6 cellular contexts compared by ENCODE assay signal in the genomic region with DNA sequence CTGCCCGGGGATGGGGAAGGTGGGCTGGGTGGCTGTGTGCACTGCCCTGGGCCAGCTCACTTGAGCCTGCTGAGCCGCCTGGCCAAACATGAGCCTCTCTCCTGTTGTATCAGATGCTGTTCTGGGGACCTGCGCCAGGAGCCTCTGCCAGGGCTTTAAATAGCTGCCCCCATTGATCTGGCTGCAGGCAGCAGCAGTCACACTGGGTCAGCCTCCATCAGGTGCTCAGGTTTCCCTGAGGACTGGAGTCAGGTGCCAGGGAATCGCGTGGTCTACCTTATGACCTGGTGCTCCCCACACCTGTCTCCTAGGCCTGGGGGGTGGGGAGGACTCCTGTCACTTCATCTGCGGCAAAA. TPM values are rescaled to one million over a fixed set of nuclear protein-coding genes. Genes with fewer than 3 reads are reported as not detected.
A peak's percentile ranks its signal among the peaks of the same experiment; 100 is the strongest.
DNase-seq lines count a peak whose midpoint lies in the region; ATAC-seq lines count a peak whose summit lies in the region.

No MANE protein-coding gene starts in this region.

- H3K27ac ChIP-seq in SK-N-MC = peak overlapping the region; percentile 79; the same call in 1 of the 2 replicates

- peaks cover 61 to 75% of the 10 kb centered on the region in 2 donors for H3K4me1 Mint-ChIP-seq in immature natural killer cell

- H3K27me3 Mint-ChIP-seq in immature natural killer cell (ENCODE audit: low read depth in 3 of 3) = peaks cover 2 to 4% (median 3%) of the 10 kb centered on the region in 3 donors

- H3K4me3 ChIP-seq in SK-N-MC = peak overlapping the region; percentile 96

- H3K4me3 Mint-ChIP-seq in immature natural killer cell = peak overlapping the region; percentile 90 to 98 (median 95)

- peak; percentile 51 for DNase-seq in DMS153 treated with DMSO at 0.1 percent for 48 hours (lab: John Stamatoyannopoulos, UW; ENCODE audit: unreplicated experiment)
- no peak for DNase-seq in SK-N-MC (ENCODE audit: low read depth, low spot score)
- no peak for DNase-seq in immature natural killer cell
- no peak for DNase-seq in inferior parietal cortex (ENCODE audit: extremely low spot score)
- no peak for DNase-seq in GM19238 (ENCODE audit: insufficient read length, low spot score)

- peaks cover 10% of the 10 kb centered on the region; the same call in 1 of the 2 replicates for H3K36me3 ChIP-seq in SK-N-MC (ENCODE audit: insufficient read depth, low read length)

- ATAC-seq in GM19397 (IDR thresholded peaks at IDR 0.05; ENCODE audit: unreplicated experiment) = no peak

- H3K36me3 Mint-ChIP-seq in immature natural killer cell = peaks cover 0 to 25% (median 0%) of the 10 kb centered on the region in 3 donors

- no peaks in the 10 kb centered on the region for H3K9me3 Mint-ChIP-seq in immature natural killer cell

- no peak overlapping the region for H3K9ac ChIP-seq in SK-N-MC (ENCODE audit: insufficient read length)

- peak overlapping the region in 5 of 6 donors; percentile 85 to 98 (median 94) for H3K27ac Mint-ChIP-seq in immature natural killer cell

- no peaks in the 10 kb centered on the region for H3K9me3 ChIP-seq in SK-N-MC (ENCODE audit: low read depth, low read length)

RNA-seq across cellular contexts. Expression of a gene that starts 0.7 kb away (rescaled TPM):
- polyA plus RNA-seq in immature natural killer cell = 10 to 100 TPM; 61.2 to 67.1 (median 65.5) TPM

RNA-seq across cellular contexts. Expression of a gene that starts 5.8 kb away (rescaled TPM):
- under 1 TPM in 2 of 3 donors, not detected in 1; 0.29 to 0.85 TPM for polyA plus RNA-seq in immature natural killer cell

RNA-seq across cellular contexts. Expression of a gene that starts 9.2 kb away (rescaled TPM):
- not detected for polyA plus RNA-seq in immature natural killer cell

RNA-seq across cellular contexts. Expression of a gene that starts 20.2 kb away (rescaled TPM):
- 10 to 100 TPM; 14.5 to 33.4 (median 18.5) TPM for polyA plus RNA-seq in immature natural killer cell

RNA-seq across cellular contexts. Expression of a gene that starts 22.5 kb away (rescaled TPM):
- 10 to 100 TPM in 1 of 3 donors, 1 to 10 TPM in 2; 6.7 to 14.3 (median 9.8) TPM for polyA plus RNA-seq in immature natural killer cell
